ENCODE assay signal across 17 cellular contexts in the genomic region with DNA sequence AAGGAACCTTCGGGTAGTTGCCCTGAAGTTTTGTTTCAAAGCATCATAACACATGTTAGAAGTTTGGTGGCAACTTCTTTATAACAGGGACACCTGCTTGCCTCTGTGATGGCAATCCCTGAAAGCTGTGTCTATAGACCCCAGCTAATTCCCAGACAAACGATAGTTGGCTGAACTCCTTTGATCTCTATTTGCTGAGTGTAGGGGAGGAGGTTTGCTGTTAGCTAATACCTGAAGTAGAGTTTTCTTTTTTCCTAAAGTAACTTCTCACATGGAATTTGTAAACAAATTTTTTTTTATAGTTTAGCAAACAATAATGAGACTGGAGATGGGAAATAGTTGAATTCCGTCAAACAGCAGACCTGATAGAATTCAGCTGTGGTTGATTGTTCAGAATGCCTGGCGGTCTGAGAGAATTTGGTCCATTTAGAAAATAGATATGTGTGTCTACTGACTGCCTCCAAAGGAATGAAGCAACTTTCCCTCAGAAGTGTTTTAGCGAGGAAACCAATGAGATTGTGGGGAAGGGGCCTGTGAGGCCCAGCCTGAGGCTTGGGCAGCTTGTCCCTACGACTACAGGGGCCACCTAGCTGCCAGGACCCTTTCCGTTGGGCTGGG.
"Had no signal": no experiment of that assay in that cellular context is flagged by ENCODE, and none has a peak within 500 bp of the region (broad histone marks: within the 10 kb centered on the region; RNA-seq: fewer than 3 reads in every experiment).

No MANE protein-coding gene starts in this region.

- H3K9me3 ChIP-seq: colonic mucosa, neutrophil, suprapubic skin, thyroid gland had no signal

- ATAC-seq: naive thymus-derived CD4-positive, alpha-beta T cell; stimulated activated effector memory CD8-positive, alpha-beta T cell treated with anti-CD3 and anti-CD28 coated beads, Interleukin-12 subunit alpha, Interleukin-12 subunit beta, amount 100 ng/mL, for 72 hours; stimulated activated naive CD8-positive, alpha-beta T cell treated with anti-CD3 and anti-CD28 coated beads, Interleukin-15, Interleukin-2, amounts not matched to agents 100 U/mL and 50 U/mL, for 24 hours had no signal

- H3K36me3 ChIP-seq: colonic mucosa, neutrophil, suprapubic skin, thyroid gland had no signal

- H3K4me3 ChIP-seq: colonic mucosa, suprapubic skin, thyroid gland had no signal

- H3K9me3 Mint-ChIP-seq: endodermal cell; naive thymus-derived CD4-positive, alpha-beta T cell; nephron progenitor cell; stimulated activated effector memory CD8-positive, alpha-beta T cell treated with anti-CD3 and anti-CD28 coated beads, Interleukin-12 subunit alpha, Interleukin-12 subunit beta, amount 100 ng/mL, for 72 hours had no signal

- H3K27ac ChIP-seq: colonic mucosa, neutrophil, suprapubic skin, thyroid gland had no signal

- H3K4me1 ChIP-seq: colonic mucosa had no signal

- H3K27ac Mint-ChIP-seq: endodermal cell, nephron progenitor cell had no signal

- H3K27me3 ChIP-seq: colonic mucosa, neutrophil, suprapubic skin, thyroid gland had no signal

- DNase-seq: colonic mucosa; dermis blood vessel endothelial cell; endodermal cell; foreskin melanocyte; head of caudate nucleus; hippocampal formation; kidney glomerular epithelial cell; mammary epithelial cell; naive thymus-derived CD4-positive, alpha-beta T cell; nephron progenitor cell; stimulated activated CD4-positive, alpha-beta T cell treated with anti-CD3 and anti-CD28 coated beads, Interleukin-4, amount 100 ng/mL, for 1 hour; stimulated activated CD8-positive, alpha-beta memory T cell treated with anti-CD3 and anti-CD28 coated beads, Interleukin-4, amount 100 ng/mL, for 48 hours; stimulated activated naive CD8-positive, alpha-beta T cell treated with anti-CD3 and anti-CD28 coated beads, Interleukin-15, Interleukin-2, amounts not matched to agents 100 U/mL and 50 U/mL, for 24 hours; thyroid gland had no signal

- H3K4me3 Mint-ChIP-seq: endodermal cell; naive thymus-derived CD4-positive, alpha-beta T cell; nephron progenitor cell; stimulated activated effector memory CD8-positive, alpha-beta T cell treated with anti-CD3 and anti-CD28 coated beads, Interleukin-12 subunit alpha, Interleukin-12 subunit beta, amount 100 ng/mL, for 72 hours had no signal

- H3K27me3 Mint-ChIP-seq: naive thymus-derived CD4-positive, alpha-beta T cell had no signal
